ENCODE assay signal across 13 cellular contexts in the genomic region with DNA sequence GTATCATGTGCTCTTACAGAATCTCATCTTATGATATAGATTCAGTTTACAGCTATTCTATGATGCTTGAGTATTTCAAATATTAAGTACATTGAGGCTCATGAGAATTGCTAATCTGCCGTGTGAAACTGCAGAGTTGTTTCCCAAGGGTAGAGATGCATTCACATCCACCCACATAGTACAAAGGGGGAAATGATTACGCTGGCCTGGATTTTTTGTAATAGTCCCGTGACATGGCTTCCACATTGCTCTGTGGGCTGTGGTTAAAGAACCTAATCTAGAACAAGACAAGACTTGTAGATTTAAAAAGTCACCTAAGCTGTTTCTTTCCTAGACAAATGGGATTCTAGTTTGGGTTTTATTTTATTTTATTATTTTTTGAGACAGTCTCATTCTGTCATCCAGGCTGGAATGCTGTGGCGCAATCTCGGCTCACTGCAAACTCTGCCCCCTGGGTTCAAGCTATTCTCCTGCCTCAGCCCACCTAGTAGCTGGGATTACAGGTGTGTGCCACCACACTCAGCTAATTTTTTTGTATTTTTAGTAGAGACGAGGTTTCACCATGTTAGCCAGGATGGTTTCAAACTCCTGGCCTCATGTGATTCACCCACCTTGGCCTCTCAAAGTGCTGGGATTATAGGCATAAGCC. TPM values are rescaled to one million over a fixed set of nuclear protein-coding genes. Genes with fewer than 3 reads are reported as not detected.
DNase-seq lines count a peak whose midpoint lies in the region; ATAC-seq and TF ChIP-seq lines count a peak whose summit lies in the region.
"Had no signal": no experiment of that assay in that cellular context is flagged by ENCODE, and none has a peak within 500 bp of the region (broad histone marks: within the 10 kb centered on the region; RNA-seq: fewer than 3 reads in every experiment).

No MANE protein-coding gene starts in this region.

- no peak overlapping the region for H3K4me3 ChIP-seq in upper lobe of right lung
- H3K4me3 ChIP-seq: thoracic aorta had no signal

- no peaks in the 10 kb centered on the region for H3K27me3 Mint-ChIP-seq in activated T-cell treated with anti-CD3 and anti-CD28 coated beads, Interleukin-2, amount 50 U/mL, for 24 hours
- H3K27me3 Mint-ChIP-seq: activated naive CD8-positive, alpha-beta T cell; B cell had no signal

- peaks cover 5% of the 10 kb centered on the region for H3K4me1 Mint-ChIP-seq in activated T-cell treated with anti-CD3 and anti-CD28 coated beads, Interleukin-2, amount 50 U/mL, for 24 hours (ENCODE audit: low read depth)
- H3K4me1 Mint-ChIP-seq: B cell had no signal

- H3K36me3 ChIP-seq in upper lobe of right lung, result no peaks in the 10 kb centered on the region
- H3K36me3 ChIP-seq: thoracic aorta had no signal

- H3K27ac ChIP-seq in epithelial cell of prostate, result peak overlapping the region; percentile 49
- H3K27ac ChIP-seq in upper lobe of right lung, result peak overlapping the region; percentile 11
- H3K27ac ChIP-seq: thoracic aorta had no signal

- no peaks in the 10 kb centered on the region for H3K36me3 Mint-ChIP-seq in activated T-cell treated with anti-CD3 and anti-CD28 coated beads, Interleukin-2, amount 50 U/mL, for 24 hours (ENCODE audit: low read depth)
- H3K36me3 Mint-ChIP-seq: activated naive CD8-positive, alpha-beta T cell had no signal

- peak; percentile 5 for DNase-seq in stimulated activated naive CD4-positive, alpha-beta T cell treated with Interleukin-2 at 50 U/mL for 16 hours (lab: John Stamatoyannopoulos, UW)
- DNase-seq in stimulated activated naive CD4-positive, alpha-beta T cell (lab: John Stamatoyannopoulos, UW), result no peak
- DNase-seq in epithelial cell of prostate (ENCODE audit: low read depth, low spot score) (peak; percentile 73), upper lobe of right lung (no peak), kidney tubule cell (ENCODE audit: low spot score) (no peak)
- DNase-seq in activated T-cell treated with anti-CD3 and anti-CD28 coated beads, Interleukin-2, amount 50 U/mL, for 24 hours, result no peak
- DNase-seq: Kasumi-1, NCI-H748 treated with DMSO at 0.1 percent for 48 hours had no signal

- H3K27ac Mint-ChIP-seq in activated T-cell treated with anti-CD3 and anti-CD28 coated beads, Interleukin-2, amount 50 U/mL, for 24 hours, result no peak overlapping the region
- H3K27ac Mint-ChIP-seq: activated naive CD8-positive, alpha-beta T cell; B cell had no signal

- H3K4me3 Mint-ChIP-seq in activated T-cell treated with anti-CD3 and anti-CD28 coated beads, Interleukin-2, amount 50 U/mL, for 24 hours, result no peak overlapping the region
- H3K4me3 Mint-ChIP-seq: activated naive CD8-positive, alpha-beta T cell; B cell had no signal

- TF ChIP-seq CTCF in upper lobe of right lung (IDR thresholded peaks at IDR 0.05), result no peak

- H3K27me3 ChIP-seq in upper lobe of right lung, result no peaks in the 10 kb centered on the region

- H3K9me3 ChIP-seq in upper lobe of right lung, result no peaks in the 10 kb centered on the region
- H3K9me3 ChIP-seq: thoracic aorta had no signal

- H3K4me1 ChIP-seq in upper lobe of right lung, result no peaks in the 10 kb centered on the region

- ATAC-seq in HG03457 (IDR thresholded peaks at IDR 0.05; ENCODE audit: unreplicated experiment) (peak; percentile 65), upper lobe of right lung (peak; percentile 86), HG03175 (IDR thresholded peaks at IDR 0.05; ENCODE audit: unreplicated experiment) (no peak)

- H3K9me3 Mint-ChIP-seq in activated T-cell treated with anti-CD3 and anti-CD28 coated beads, Interleukin-2, amount 50 U/mL, for 24 hours, result no peaks in the 10 kb centered on the region

- intact Hi-C loops in upper lobe of right lung (cut with DNase I), result no loop called here

RNA-seq across cellular contexts. Expression of gene RIOX1, which starts 13.0 kb away (rescaled TPM):
- total RNA-seq in upper lobe of right lung, result 11.3 TPM

RNA-seq across cellular contexts. Expression of gene NUMB, which starts 19.4 kb away (rescaled TPM):
- 139 TPM for total RNA-seq in upper lobe of right lung

RNA-seq across cellular contexts. Expression of gene ACOT1, which starts 59.2 kb away (rescaled TPM):
- total RNA-seq in upper lobe of right lung, result 16.4 TPM

Comparison
In these comparisons a context has a peak if more than half of its experiments do, and no peak if none do; other contexts are left out.
1. DNase-seq: peak in stimulated activated naive CD4-positive, alpha-beta T cell treated with Interleukin-2 at 50 U/mL for 16 hours (single experiment) and epithelial cell of prostate (single experiment); none in stimulated activated naive CD4-positive, alpha-beta T cell (0 of 6), upper lobe of right lung (single experiment), activated T-cell treated with anti-CD3 and anti-CD28 coated beads, Interleukin-2, amount 50 U/mL, for 24 hours (single experiment) and kidney tubule cell (single experiment).